Comparison of ENCODE assay signal across 2 cellular contexts in the genomic region with DNA sequence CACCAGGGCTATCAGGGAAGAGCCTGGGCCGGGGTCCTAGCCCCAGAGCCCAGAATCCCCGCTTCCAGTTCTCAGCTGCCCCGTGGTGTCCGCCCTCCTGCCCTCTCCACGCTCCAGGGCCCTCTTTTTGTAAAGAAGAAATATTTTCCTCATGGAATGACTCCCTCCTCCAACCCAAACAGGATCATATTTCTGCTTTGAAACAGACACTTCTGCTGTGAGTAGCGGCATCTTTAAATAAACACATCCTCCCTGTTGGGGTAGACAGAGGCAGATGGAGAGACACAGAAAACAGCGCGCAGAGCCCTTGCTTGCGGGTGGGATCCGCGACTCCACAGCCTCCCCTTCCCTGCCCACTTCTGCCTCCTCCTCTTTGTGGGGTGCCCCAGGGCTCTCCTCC.
DNase-seq lines count a peak whose midpoint lies in the region; ATAC-seq and TF ChIP-seq lines count a peak whose summit lies in the region.
"Not testable (repeated sequence)": the region's sequence is repeated elsewhere in the genome, so short reads cannot be mapped to it uniquely, and the experiment has no call there.

No MANE protein-coding gene starts in this region.

- not testable (repeated sequence) for H3K36me3 ChIP-seq in IMR-90 (ENCODE audit: control insufficient read depth, insufficient read depth, low read length)

- H2BK120ac ChIP-seq in IMR-90 (ENCODE audit: low read depth, low read length): not testable (repeated sequence)

- POLR2A ChIA-PET in IMR-90 (lab: Charles Lee; ENCODE audit: unreplicated experiment): not testable (repeated sequence)

- not testable (repeated sequence) for H3K9ac ChIP-seq in IMR-90 (ENCODE audit: low read depth, low read length)

- not testable (repeated sequence) for TF ChIP-seq CTCF in IMR-90 (conservative IDR thresholded peaks at IDR 0.05; ENCODE audit: low read depth, low read length)

- not testable (repeated sequence) for DNase-seq in IMR-90; sciatic nerve (ENCODE audit: low spot score)

- not testable (repeated sequence) for H2BK15ac ChIP-seq in IMR-90 (ENCODE audit: low read depth, low read length)

- not testable (repeated sequence) for H3K27ac ChIP-seq in IMR-90 (ENCODE audit: insufficient read depth, low read length)

- H4K91ac ChIP-seq in IMR-90 (ENCODE audit: insufficient read depth, low read depth, low read length): not testable (repeated sequence)

- H2AK9ac ChIP-seq in IMR-90 (replicated peaks; ENCODE audit: low read depth, low read length, poor library complexity): not testable (repeated sequence)

- not testable (repeated sequence) for TF ChIP-seq POLR2A in IMR-90 (IDR thresholded peaks at IDR 0.05; ENCODE audit: low read depth, low read length)

- H3K14ac ChIP-seq in IMR-90 (replicated peaks; ENCODE audit: low read depth, low read length): not testable (repeated sequence)

- not testable (repeated sequence) for H3K18ac ChIP-seq in IMR-90 (ENCODE audit: low read depth, low read length)

- not testable (repeated sequence) for TF ChIP-seq RAD21 in IMR-90 (IDR thresholded peaks at IDR 0.05; ENCODE audit: low read length)

- peak; percentile 90 for ATAC-seq in IMR-90 (ENCODE audit: low read depth)
- ATAC-seq in sciatic nerve: peak; percentile 13

- in situ Hi-C loops in IMR-90 (cut with MboI; ENCODE audit: low sequenced_read_pairs): not testable (repeated sequence)

- not testable (repeated sequence) for H4K5ac ChIP-seq in IMR-90 (ENCODE audit: low read depth, low read length)

- dilution Hi-C loops in IMR-90 (cut with HindIII; ENCODE audit: low sequenced_read_pairs, unreplicated experiment): not testable (repeated sequence)

- not testable (repeated sequence) for H3K9me3 ChIP-seq in IMR-90 (ENCODE audit: control insufficient read depth, insufficient read depth, low read length)

- not testable (repeated sequence) for H3K23ac ChIP-seq in IMR-90 (ENCODE audit: low read depth, low read length)

- not testable (repeated sequence) for H3K79me1 ChIP-seq in IMR-90 (ENCODE audit: low read depth in 1 of 2, low read length in 2 of 2)

- not testable (repeated sequence) for H3K4me3 ChIP-seq in IMR-90 (ENCODE audit: insufficient read depth, low read depth, low read length)

- CTCF ChIA-PET in IMR-90 (lab: Yijun Ruan, JAX): not testable (repeated sequence)

- intact Hi-C loops in IMR-90 (cut with micrococcal nuclease); sciatic nerve (cut with DNase I): not testable (repeated sequence)

- not testable (repeated sequence) for H2AFZ ChIP-seq in IMR-90 (replicated peaks; ENCODE audit: low read length, poor library complexity)

- BruUV-seq in IMR-90 (replicated peaks; lab: Mats Ljungman, UMichigan): not testable (repeated sequence)

- H3K56ac ChIP-seq in IMR-90 (ENCODE audit: extremely low read depth, insufficient read depth, low read length): not testable (repeated sequence)

- H3K4me1 ChIP-seq in IMR-90 (ENCODE audit: control insufficient read depth, insufficient read depth, low read length): not testable (repeated sequence)

- H2BK20ac ChIP-seq in IMR-90 (ENCODE audit: low read depth, low read length): not testable (repeated sequence)

- H4K20me1 ChIP-seq in IMR-90 (ENCODE audit: insufficient read depth, low read length): not testable (repeated sequence)

- H2AK5ac ChIP-seq in IMR-90 (ENCODE audit: low read depth, low read length): not testable (repeated sequence)

- H3K4ac ChIP-seq in IMR-90 (ENCODE audit: low read depth, low read length): not testable (repeated sequence)

- no CpG with 5 or more reads among the region's 11 CpGs for WGBS in IMR-90 (ENCODE audit: extremely low coverage in 2 of 2, insufficient read length in 1 of 2), 2 experiments

- not testable (repeated sequence) for H4K8ac ChIP-seq in IMR-90 (ENCODE audit: low read depth in 2 of 2, low read length in 2 of 2)

- not testable (repeated sequence) for H3K9me1 ChIP-seq in IMR-90 (ENCODE audit: insufficient read depth, low read length)

- H3K27me3 ChIP-seq in IMR-90 (ENCODE audit: control insufficient read depth, insufficient read depth, low read length): not testable (repeated sequence)

- not testable (repeated sequence) for H3K4me2 ChIP-seq in IMR-90 (ENCODE audit: low read depth, low read length)

- H2BK5ac ChIP-seq in IMR-90 (ENCODE audit: low read depth, low read length, poor library complexity, severe bottlenecking): not testable (repeated sequence)
